12 cellular contexts compared by ENCODE assay signal in the genomic region with DNA sequence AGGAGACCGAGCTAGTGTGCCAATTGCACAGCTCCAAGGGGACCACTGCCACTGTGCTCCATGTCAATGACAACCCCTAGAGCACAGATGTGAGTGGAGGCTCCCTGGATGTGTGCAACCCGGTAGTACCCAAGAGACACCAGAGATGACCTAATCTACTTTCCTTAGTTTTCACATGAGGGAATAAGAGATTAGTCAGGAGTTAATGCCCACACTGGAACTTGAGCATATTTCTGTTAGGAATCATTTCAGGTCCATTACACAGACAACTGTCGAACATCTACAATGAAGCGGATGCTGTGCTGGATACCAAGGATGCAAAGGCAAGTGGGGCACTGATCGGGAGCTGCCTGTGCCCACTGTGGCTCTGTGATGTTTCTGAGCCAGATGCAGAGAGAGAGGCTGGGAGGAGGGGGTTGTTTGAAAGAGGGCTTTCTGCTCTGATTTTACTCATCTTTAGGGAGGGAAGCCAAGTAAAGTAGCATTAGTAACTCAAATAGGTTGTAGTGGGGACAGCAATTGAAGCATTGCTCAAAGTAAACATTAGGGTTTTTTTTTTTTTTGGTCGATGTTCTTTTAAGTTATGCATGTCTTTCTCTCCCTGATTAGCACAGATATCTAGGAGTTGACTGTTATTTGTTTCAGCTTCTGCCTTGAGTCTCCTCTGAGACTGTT.
DNase-seq lines count a peak whose midpoint lies in the region; ATAC-seq lines count a peak whose summit lies in the region.
"Had no signal": no experiment of that assay in that cellular context is flagged by ENCODE, and none has a peak within 500 bp of the region (broad histone marks: within the 10 kb centered on the region; RNA-seq: fewer than 3 reads in every experiment).

No MANE protein-coding gene starts in this region.

- H3K27me3 Mint-ChIP-seq in activated naive CD4-positive, alpha-beta T cell treated with anti-CD3 and anti-CD28 coated beads, Interleukin-2, amount 50 U/mL, for 24 hours: no peaks in the 10 kb centered on the region
- H3K27me3 Mint-ChIP-seq in central memory CD8-positive, alpha-beta T cell: no peaks in the 10 kb centered on the region

- peaks cover 6% of the 10 kb centered on the region for H3K9me3 Mint-ChIP-seq in activated naive CD4-positive, alpha-beta T cell treated with anti-CD3 and anti-CD28 coated beads, Interleukin-2, amount 50 U/mL, for 24 hours
- peaks cover 6% of the 10 kb centered on the region for H3K9me3 Mint-ChIP-seq in central memory CD8-positive, alpha-beta T cell
- peaks cover 5% of the 10 kb centered on the region for H3K9me3 Mint-ChIP-seq in stimulated activated effector memory CD8-positive, alpha-beta T cell treated with anti-CD3 and anti-CD28 coated beads, Interleukin-12 subunit alpha, Interleukin-12 subunit beta, amount 100 ng/mL, for 72 hours

- peaks cover 20% of the 10 kb centered on the region for H3K36me3 Mint-ChIP-seq in activated naive CD4-positive, alpha-beta T cell treated with anti-CD3 and anti-CD28 coated beads, Interleukin-2, amount 50 U/mL, for 24 hours
- peaks cover 65% of the 10 kb centered on the region for H3K36me3 Mint-ChIP-seq in central memory CD8-positive, alpha-beta T cell (ENCODE audit: insufficient read depth)
- H3K36me3 Mint-ChIP-seq in stimulated activated effector memory CD8-positive, alpha-beta T cell treated with anti-CD3 and anti-CD28 coated beads, Interleukin-12 subunit alpha, Interleukin-12 subunit beta, amount 100 ng/mL, for 72 hours: peaks cover 43% of the 10 kb centered on the region

- no peak overlapping the region for H3K4me3 Mint-ChIP-seq in activated naive CD4-positive, alpha-beta T cell treated with anti-CD3 and anti-CD28 coated beads, Interleukin-2, amount 50 U/mL, for 24 hours
- H3K4me3 Mint-ChIP-seq in central memory CD8-positive, alpha-beta T cell: no peak overlapping the region
- H3K4me3 Mint-ChIP-seq in stimulated activated effector memory CD8-positive, alpha-beta T cell treated with anti-CD3 and anti-CD28 coated beads, Interleukin-12 subunit alpha, Interleukin-12 subunit beta, amount 100 ng/mL, for 72 hours: no peak overlapping the region

- DNase-seq in activated naive CD4-positive, alpha-beta T cell (lab: John Stamatoyannopoulos, UW): no peak
- DNase-seq in NCI-H2171 (lab: John Stamatoyannopoulos, UW) (peak; percentile 55), mucosa of gallbladder (ENCODE audit: low spot score) (no peak), MV-4-11 (lab: John Stamatoyannopoulos, UW) (no peak)
- DNase-seq in central memory CD8-positive, alpha-beta T cell (ENCODE audit: low spot score in 2 of 2): no peak
- DNase-seq in stimulated activated effector memory CD8-positive, alpha-beta T cell treated with anti-CD3 and anti-CD28 coated beads, Interleukin-12 subunit alpha, Interleukin-12 subunit beta, amount 100 ng/mL, for 72 hours (ENCODE audit: low spot score in 2 of 2): no peak
- DNase-seq in stimulated activated naive CD4-positive, alpha-beta T cell (lab: John Stamatoyannopoulos, UW): no peak
- DNase-seq: activated CD4-positive, alpha-beta T cell treated with anti-CD3 and anti-CD28 coated beads, Interleukin-2, amount 50 U/mL, for 1 hour; H7; left colon; stimulated activated CD4-positive, alpha-beta T cell treated with anti-CD3 and anti-CD28 coated beads, Interleukin-1b, Interleukin-23, amount 100 ng/mL, for 48 hours had no signal

- H3K4me1 Mint-ChIP-seq in activated naive CD4-positive, alpha-beta T cell treated with anti-CD3 and anti-CD28 coated beads, Interleukin-2, amount 50 U/mL, for 24 hours: peaks cover 69% of the 10 kb centered on the region
- peaks cover 16% of the 10 kb centered on the region for H3K4me1 Mint-ChIP-seq in central memory CD8-positive, alpha-beta T cell
- peaks cover 41% of the 10 kb centered on the region for H3K4me1 Mint-ChIP-seq in stimulated activated effector memory CD8-positive, alpha-beta T cell treated with anti-CD3 and anti-CD28 coated beads, Interleukin-12 subunit alpha, Interleukin-12 subunit beta, amount 100 ng/mL, for 72 hours

- ATAC-seq in central memory CD8-positive, alpha-beta T cell (replicated peaks; ENCODE audit: extremely low read depth, poor library complexity, severe bottlenecking): no peak
- no peak for ATAC-seq in stimulated activated effector memory CD8-positive, alpha-beta T cell treated with anti-CD3 and anti-CD28 coated beads, Interleukin-12 subunit alpha, Interleukin-12 subunit beta, amount 100 ng/mL, for 72 hours
- ATAC-seq: left colon had no signal

- peak overlapping the region; percentile 13 for H3K27ac Mint-ChIP-seq in activated naive CD4-positive, alpha-beta T cell treated with anti-CD3 and anti-CD28 coated beads, Interleukin-2, amount 50 U/mL, for 24 hours
- peak overlapping the region; percentile 19 for H3K27ac Mint-ChIP-seq in central memory CD8-positive, alpha-beta T cell (ENCODE audit: low read depth)
- peak overlapping the region; percentile 30 for H3K27ac Mint-ChIP-seq in stimulated activated effector memory CD8-positive, alpha-beta T cell treated with anti-CD3 and anti-CD28 coated beads, Interleukin-12 subunit alpha, Interleukin-12 subunit beta, amount 100 ng/mL, for 72 hours
